Comparison of ENCODE assay signal across 1 cellular context in the genomic region with DNA sequence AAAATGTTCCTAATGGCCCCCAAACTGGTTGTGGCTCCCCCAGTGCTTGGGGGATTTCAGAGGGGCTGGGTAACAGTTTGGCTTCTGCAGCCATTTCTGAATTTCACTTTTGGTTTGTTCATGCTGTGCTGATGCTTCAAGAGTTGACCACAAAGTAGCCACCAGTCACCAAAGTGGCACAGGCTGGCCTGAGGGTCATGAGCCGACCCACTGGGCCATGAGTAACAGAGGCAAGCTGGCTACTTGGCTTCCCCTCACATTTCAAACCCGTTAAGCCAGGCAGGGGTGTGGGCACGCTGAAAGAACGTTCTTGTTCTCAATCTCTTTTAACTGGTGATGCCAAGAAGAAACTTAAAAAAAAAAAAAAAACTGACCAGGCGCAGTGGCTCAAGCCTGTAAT.
A peak's percentile ranks its signal among the peaks of the same experiment; 100 is the strongest.
TF ChIP-seq lines count a peak whose summit lies in the region.

No MANE protein-coding gene starts in this region.

TF ChIP-seq in HepG2, 621 proteins besides CTCF, POLR2A, EP300 and RAD21 (continued from another document):
- TF ChIP-seq MED8 (CRISPR knock-in tag; IDR thresholded peaks at IDR 0.05; ENCODE audit: insufficient replicate concordance) (peak; percentile 10), ZNF530 (CRISPR knock-in tag; IDR thresholded peaks at IDR 0.05; ENCODE audit: low read depth) (no peak)
